Comparison of ENCODE assay signal across 9 cellular contexts in the genomic region with DNA sequence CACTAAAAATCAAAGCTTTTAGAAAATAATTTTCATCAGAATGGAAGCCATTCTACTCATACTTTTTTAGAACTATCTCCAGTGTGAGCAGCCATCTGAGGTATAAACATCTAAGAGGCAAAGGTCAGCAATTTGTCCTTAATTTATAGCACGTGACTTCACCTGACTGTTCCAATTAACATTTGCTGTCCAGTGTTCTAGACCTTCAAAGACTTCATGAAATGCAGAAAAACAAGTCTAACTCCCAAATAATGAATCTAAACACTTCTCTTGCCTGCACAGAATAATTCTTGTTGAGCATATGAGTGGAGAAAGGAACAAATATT. TPM values are rescaled to one million over a fixed set of nuclear protein-coding genes. Genes with fewer than 3 reads are reported as not detected.
DNase-seq lines count a peak whose midpoint lies in the region; ATAC-seq and TF ChIP-seq lines count a peak whose summit lies in the region.
"Had no signal": no experiment of that assay in that cellular context is flagged by ENCODE, and none has a peak within 500 bp of the region (broad histone marks: within the 10 kb centered on the region; RNA-seq: fewer than 3 reads in every experiment).

No MANE protein-coding gene starts in this region.

- TF ChIP-seq CTCF in MCF 10A (IDR thresholded peaks at IDR 0.05; ENCODE audit: unreplicated experiment) (no peak), mesothelial cell of epicardium (IDR thresholded peaks at IDR 0.05; ENCODE audit: unreplicated experiment) (no peak)

- CTCF ChIA-PET in activated naive CD4-positive, alpha-beta T cell treated with anti-CD3 and anti-CD28 coated beads, Interleukin-2, amount 10 ng/mL, durations not matched to agents 7 days and 5 days (lab: Charles Lee): interaction anchor here (2.2 kb wide), 1 partner anchor 11 kb away, joined by 6 read pairs; no protein-coding TSS in a partner anchor
- CTCF ChIA-PET in MCF 10A (lab: Yijun Ruan, JAX): interaction anchor here (1.0 kb wide), 1 partner anchor 12 kb away, joined by 3 read pairs; a partner anchor contains a TSS

- BruUV-seq in MCF 10A (replicated peaks; lab: Mats Ljungman, UMichigan): TSS peak; percentile 68

- no peaks in the 10 kb centered on the region for H3K4me1 ChIP-seq in urinary bladder (ENCODE audit: insufficient read depth)

- peaks cover 2% of the 10 kb centered on the region for H3K9me3 Mint-ChIP-seq in activated naive CD4-positive, alpha-beta T cell treated with anti-CD3 and anti-CD28 coated beads, Interleukin-2, amount 10 ng/mL, durations not matched to agents 7 days and 5 days
- no peaks in the 10 kb centered on the region for H3K9me3 Mint-ChIP-seq in MCF 10A (ENCODE audit: unreplicated experiment)
- H3K9me3 Mint-ChIP-seq in mesothelial cell of epicardium: peaks cover 8% of the 10 kb centered on the region

- H3K27ac Mint-ChIP-seq in activated naive CD4-positive, alpha-beta T cell treated with anti-CD3 and anti-CD28 coated beads, Interleukin-2, amount 10 ng/mL, durations not matched to agents 7 days and 5 days: peak overlapping the region; percentile 99
- H3K27ac Mint-ChIP-seq in MCF 10A (ENCODE audit: low read depth, unreplicated experiment): peak overlapping the region; percentile 99
- H3K27ac Mint-ChIP-seq in mesothelial cell of epicardium: peak overlapping the region; percentile 93

- H3K4me1 Mint-ChIP-seq in activated naive CD4-positive, alpha-beta T cell treated with anti-CD3 and anti-CD28 coated beads, Interleukin-2, amount 10 ng/mL, durations not matched to agents 7 days and 5 days: peaks cover 69% of the 10 kb centered on the region
- H3K4me1 Mint-ChIP-seq in MCF 10A (ENCODE audit: insufficient read depth, unreplicated experiment) (peaks cover 27% of the 10 kb centered on the region), mesothelial cell of epicardium (peaks cover 21% of the 10 kb centered on the region)

- POLR2A ChIA-PET in MCF 10A (lab: Yijun Ruan, JAX): interaction anchor here (0.5 to 9.0 kb wide), 9 partner anchors 9 to 173 kb away, joined by 3 to 105 read pairs (median 4); a partner anchor contains a TSS

- H3K27ac ChIP-seq in urinary bladder (ENCODE audit: low read depth): peak overlapping the region; percentile 45

- no peaks in the 10 kb centered on the region for H3K27me3 Mint-ChIP-seq in activated naive CD4-positive, alpha-beta T cell treated with anti-CD3 and anti-CD28 coated beads, Interleukin-2, amount 10 ng/mL, durations not matched to agents 7 days and 5 days
- H3K27me3 Mint-ChIP-seq in MCF 10A (ENCODE audit: insufficient read depth, unreplicated experiment) (no peaks in the 10 kb centered on the region), mesothelial cell of epicardium (ENCODE audit: low read depth) (no peaks in the 10 kb centered on the region)

- H3K36me3 ChIP-seq in urinary bladder (ENCODE audit: insufficient read depth): no peaks in the 10 kb centered on the region

- H3K4me3 ChIP-seq in urinary bladder (ENCODE audit: low read depth, low read length): peak overlapping the region; percentile 35

- intact Hi-C loops in MCF 10A (cut with micrococcal nuclease): no loop called here

- peaks cover 34% of the 10 kb centered on the region for H3K36me3 Mint-ChIP-seq in activated naive CD4-positive, alpha-beta T cell treated with anti-CD3 and anti-CD28 coated beads, Interleukin-2, amount 10 ng/mL, durations not matched to agents 7 days and 5 days
- peaks cover 20% of the 10 kb centered on the region for H3K36me3 Mint-ChIP-seq in MCF 10A (ENCODE audit: insufficient read depth, unreplicated experiment)
- H3K36me3 Mint-ChIP-seq in mesothelial cell of epicardium: peaks cover 16% of the 10 kb centered on the region

- peak overlapping the region; percentile 79 for H3K4me3 Mint-ChIP-seq in activated naive CD4-positive, alpha-beta T cell treated with anti-CD3 and anti-CD28 coated beads, Interleukin-2, amount 10 ng/mL, durations not matched to agents 7 days and 5 days
- H3K4me3 Mint-ChIP-seq in MCF 10A (ENCODE audit: unreplicated experiment): peak overlapping the region; percentile 78
- peak overlapping the region; percentile 40 for H3K4me3 Mint-ChIP-seq in mesothelial cell of epicardium

- WGBS in urinary bladder: 35% methylated on average over 1 of the region's 1 CpG

- ATAC-seq in activated CD4-positive, CD25-positive, alpha-beta regulatory T cell treated with anti-CD3 and anti-CD28 coated beads, Interleukin-2, amount 50 U/mL, for 24 hours: no peak
- ATAC-seq in GM21529 (IDR thresholded peaks at IDR 0.05; ENCODE audit: unreplicated experiment): no peak
- no peak for ATAC-seq in GM21423 (IDR thresholded peaks at IDR 0.05; ENCODE audit: unreplicated experiment)

- no peak for DNase-seq in activated naive CD4-positive, alpha-beta T cell treated with anti-CD3 and anti-CD28 coated beads, Interleukin-2, amount 10 ng/mL, durations not matched to agents 7 days and 5 days
- no peak for DNase-seq in activated naive CD4-positive, alpha-beta T cell treated with Interleukin-2 at 50 U/mL for 16 hours
- DNase-seq in MCF 10A (ENCODE audit: unreplicated experiment) (no peak), mesothelial cell of epicardium (ENCODE audit: low spot score in 2 of 2, unreplicated experiment in 2 of 2) (no peak)
- DNase-seq: DMS153 had no signal

RNA-seq across cellular contexts. Expression of a gene that starts 12.0 kb away (rescaled TPM):
- total RNA-seq in MCF 10A (2022): 84.7 and 99.5 TPM in 2 replicates
- 53.7 to 58.0 TPM (median 55.0 TPM) in 3 replicates for total RNA-seq in mesothelial cell of epicardium
- 68.6 TPM for total RNA-seq in urinary bladder
- 24.2 TPM for polyA plus RNA-seq in urinary bladder

RNA-seq across cellular contexts. Expression of a gene that starts 52.6 kb away (rescaled TPM):
- total RNA-seq in MCF 10A (2022): not detected in 2 replicates
- not detected in 3 replicates for total RNA-seq in mesothelial cell of epicardium
- 0.16 TPM for total RNA-seq in urinary bladder
- polyA plus RNA-seq in urinary bladder: 0.48 TPM
